ENCODE assay signal across 8 cellular contexts in the genomic region with DNA sequence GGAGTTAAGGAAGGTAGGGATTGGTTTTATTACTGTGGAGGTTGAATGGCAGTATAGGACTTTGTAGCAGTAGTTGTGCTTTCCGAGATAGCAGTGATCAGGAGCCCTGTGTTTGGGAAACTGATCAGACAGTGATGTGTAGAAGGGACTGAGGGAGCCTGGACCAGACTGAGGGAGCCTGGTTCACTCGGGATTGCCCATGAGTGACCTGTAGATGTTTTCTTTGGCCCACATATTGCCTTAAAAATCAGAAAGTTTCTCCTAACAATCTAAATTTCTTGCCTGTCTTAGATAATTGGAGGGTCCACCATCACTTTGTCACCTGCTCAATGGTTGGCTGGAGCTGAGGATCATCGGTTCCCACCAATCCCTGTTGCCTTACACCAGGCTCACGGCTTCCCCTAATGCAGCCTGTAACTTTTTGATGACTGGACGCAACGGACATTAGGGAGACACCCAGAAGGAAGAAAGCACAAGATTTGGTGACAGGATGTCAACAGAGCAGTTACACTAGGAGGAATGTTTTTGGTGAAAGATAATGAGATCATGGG. TPM values are rescaled to one million over a fixed set of nuclear protein-coding genes. Genes with fewer than 3 reads are reported as not detected.
DNase-seq lines count a peak whose midpoint lies in the region; ATAC-seq lines count a peak whose summit lies in the region.

No MANE protein-coding gene starts in this region.

- peak; percentile 33 for DNase-seq in NCI-H82 (lab: John Stamatoyannopoulos, UW)
- no peak for DNase-seq in NCI-H82 treated with DMSO at 0.1 percent for 48 hours (lab: John Stamatoyannopoulos, UW; ENCODE audit: unreplicated experiment)
- no peak for DNase-seq in activated CD4-positive, alpha-beta memory T cell treated with anti-CD3 and anti-CD28 coated beads, Interleukin-2, amount 10 ng/mL, durations not matched to agents 7 days and 5 days
- no peak for DNase-seq in H4 (ENCODE audit: low spot score)

- H3K27me3 Mint-ChIP-seq in activated CD4-positive, alpha-beta memory T cell treated with anti-CD3 and anti-CD28 coated beads, Interleukin-2, amount 10 ng/mL, durations not matched to agents 7 days and 5 days = no peaks in the 10 kb centered on the region

- H3K27ac Mint-ChIP-seq in activated CD4-positive, alpha-beta memory T cell treated with anti-CD3 and anti-CD28 coated beads, Interleukin-2, amount 10 ng/mL, durations not matched to agents 7 days and 5 days = peak overlapping the region; percentile 92

- no peaks in the 10 kb centered on the region for H3K9me3 Mint-ChIP-seq in activated CD4-positive, alpha-beta memory T cell treated with anti-CD3 and anti-CD28 coated beads, Interleukin-2, amount 10 ng/mL, durations not matched to agents 7 days and 5 days

- H3K4me3 ChIP-seq in iPS-15b (ENCODE audit: low read depth, low read length) (peak overlapping the region; percentile 95), subcutaneous abdominal adipose tissue (ENCODE audit: low read depth in 1 of 5, low read length in 5 of 5) (peak overlapping the region; percentile 76 to 98 (median 92))

- CTCF ChIA-PET in activated CD4-positive, alpha-beta memory T cell treated with anti-CD3 and anti-CD28 coated beads, Interleukin-2, amount 10 ng/mL, durations not matched to agents 7 days and 5 days (lab: Charles Lee) = interaction anchor here (1.5 to 5.2 kb wide), 6 partner anchors 17 to 95 kb away, joined by 4 to 141 read pairs (median 14); no protein-coding TSS in a partner anchor

- POLR2A ChIA-PET in activated CD4-positive, alpha-beta memory T cell treated with anti-CD3 and anti-CD28 coated beads, Interleukin-2, amount 10 ng/mL, durations not matched to agents 7 days and 5 days (lab: Charles Lee) = interaction anchor here (1.2 to 5.0 kb wide), 6 partner anchors 46 to 316 kb away, joined by 3 to 53 read pairs (median 8); no protein-coding TSS in a partner anchor

- H3K4me1 Mint-ChIP-seq in activated CD4-positive, alpha-beta memory T cell treated with anti-CD3 and anti-CD28 coated beads, Interleukin-2, amount 10 ng/mL, durations not matched to agents 7 days and 5 days = peaks cover 45% of the 10 kb centered on the region

- peak overlapping the region; percentile 89 for H3K27ac ChIP-seq in subcutaneous abdominal adipose tissue (ENCODE audit: low read depth, low read length)

- H3K4me1 ChIP-seq in iPS-15b (ENCODE audit: control insufficient read depth, insufficient read depth, low read length) (no peaks in the 10 kb centered on the region), subcutaneous abdominal adipose tissue (ENCODE audit: control insufficient read depth in 5 of 5, insufficient read depth in 5 of 5, low read length in 5 of 5) (peaks cover 0 to 38% (median 28%) of the 10 kb centered on the region in 5 donors)

- H3K36me3 Mint-ChIP-seq in activated CD4-positive, alpha-beta memory T cell treated with anti-CD3 and anti-CD28 coated beads, Interleukin-2, amount 10 ng/mL, durations not matched to agents 7 days and 5 days (ENCODE audit: low read depth) = peaks cover 23% of the 10 kb centered on the region

- H3K36me3 ChIP-seq in iPS-15b (ENCODE audit: control insufficient read depth, insufficient read depth, low read length) (no peaks in the 10 kb centered on the region), subcutaneous abdominal adipose tissue (ENCODE audit: control insufficient read depth in 5 of 5, insufficient read depth in 5 of 5, low read length in 5 of 5) (peaks cover 0 to 4% (median 0%) of the 10 kb centered on the region in 5 donors)

- ATAC-seq in esophagus mucosa (no peak), GM18909 (IDR thresholded peaks at IDR 0.05; ENCODE audit: poor library complexity, unreplicated experiment) (no peak)

- peak overlapping the region; percentile 97 for H3K4me3 Mint-ChIP-seq in activated CD4-positive, alpha-beta memory T cell treated with anti-CD3 and anti-CD28 coated beads, Interleukin-2, amount 10 ng/mL, durations not matched to agents 7 days and 5 days

- H3K9ac ChIP-seq in iPS-15b (ENCODE audit: low read depth, low read length) = peak overlapping the region; percentile 56
- H3K9ac ChIP-seq in subcutaneous abdominal adipose tissue (ENCODE audit: low read length in 5 of 5) = peak overlapping the region; percentile 51 to 96 (median 88)

- H3K9me3 ChIP-seq in iPS-15b (ENCODE audit: control insufficient read depth, insufficient read depth, low read length) (no peaks in the 10 kb centered on the region), subcutaneous abdominal adipose tissue (ENCODE audit: control insufficient read depth in 5 of 5, low read length in 5 of 5) (no peaks in the 10 kb centered on the region)

- no peaks in the 10 kb centered on the region for H3K27me3 ChIP-seq in iPS-15b (ENCODE audit: control insufficient read depth, insufficient read depth, low read length)
- no peaks in the 10 kb centered on the region for H3K27me3 ChIP-seq in subcutaneous abdominal adipose tissue (ENCODE audit: control insufficient read depth in 5 of 5, insufficient read depth in 4 of 5, low read length in 5 of 5)

RNA-seq across cellular contexts. Expression of a gene that starts 1.1 kb away (rescaled TPM):
- total RNA-seq in activated CD4-positive, alpha-beta memory T cell treated with anti-CD3 and anti-CD28 coated beads, Interleukin-2, amount 10 ng/mL, durations not matched to agents 7 days and 5 days = 10 to 100 TPM; 67.4 to 68.2 TPM
- 24.5 TPM for total RNA-seq in esophagus mucosa
- 22.2 and 22.6 TPM in 2 replicates for total RNA-seq in H4 (2014; rRNA removed; shearing (Covaris generic))

RNA-seq across cellular contexts. Expression of a gene that starts 8.2 kb away (rescaled TPM):
- 100 to 1,000 TPM; 413 to 415 TPM for total RNA-seq in activated CD4-positive, alpha-beta memory T cell treated with anti-CD3 and anti-CD28 coated beads, Interleukin-2, amount 10 ng/mL, durations not matched to agents 7 days and 5 days
- total RNA-seq in esophagus mucosa = 81.9 TPM
- total RNA-seq in H4 (2014; rRNA removed; shearing (Covaris generic)) = 510 and 571 TPM in 2 replicates

RNA-seq across cellular contexts. Expression of a gene that starts 15.1 kb away (rescaled TPM):
- 10 to 100 TPM; 71.2 to 73.3 TPM for total RNA-seq in activated CD4-positive, alpha-beta memory T cell treated with anti-CD3 and anti-CD28 coated beads, Interleukin-2, amount 10 ng/mL, durations not matched to agents 7 days and 5 days
- 34.9 TPM for total RNA-seq in esophagus mucosa
- 149 and 196 TPM in 2 replicates for total RNA-seq in H4 (2014; rRNA removed; shearing (Covaris generic))
